In the genomic region with DNA sequence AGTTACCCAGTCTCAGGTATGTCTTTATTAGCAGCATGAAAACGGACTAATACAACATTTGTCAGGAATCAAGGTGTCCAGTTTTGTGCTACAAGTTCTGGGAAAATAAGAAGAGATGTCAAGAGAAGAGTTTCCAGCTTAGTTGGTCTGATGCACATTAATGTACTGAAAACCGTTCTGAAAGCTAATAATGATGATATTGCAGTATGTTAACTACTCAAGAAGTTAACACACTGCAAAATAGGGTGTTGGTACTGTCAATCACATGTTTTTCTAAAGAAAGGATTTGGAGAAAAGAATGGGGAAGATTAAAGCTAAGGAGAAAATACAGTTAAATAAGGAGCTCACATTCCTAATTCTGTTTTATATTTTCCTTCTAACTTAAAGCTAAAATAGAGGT, we compare ENCODE assay signal across 13 cellular contexts.
DNase-seq lines count a peak whose midpoint lies in the region; ATAC-seq and TF ChIP-seq lines count a peak whose summit lies in the region.
"Had no signal": no experiment of that assay in that cellular context is flagged by ENCODE, and none has a peak within 500 bp of the region (broad histone marks: within the 10 kb centered on the region; RNA-seq: fewer than 3 reads in every experiment).

No MANE protein-coding gene starts in this region.

- no peaks in the 10 kb centered on the region for H3K27me3 Mint-ChIP-seq in nephron (ENCODE audit: low read depth)
- H3K27me3 Mint-ChIP-seq in activated CD4-positive, alpha-beta T cell treated with anti-CD3 and anti-CD28 coated beads for 36 hours, result peaks cover 11% of the 10 kb centered on the region

- H3K18ac ChIP-seq in IMR-90 (ENCODE audit: low read depth, low read length), result peak overlapping the region; percentile 98

- ATAC-seq in IMR-90 (ENCODE audit: low read depth) (no peak), GM21723 (IDR thresholded peaks at IDR 0.05; ENCODE audit: unreplicated experiment) (no peak)
- ATAC-seq in activated CD4-positive, alpha-beta T cell treated with anti-CD3 and anti-CD28 coated beads for 36 hours, result no peak
- ATAC-seq: Right ventricle myocardium inferior had no signal

- H3K79me1 ChIP-seq in IMR-90 (ENCODE audit: low read depth in 1 of 2, low read length in 2 of 2), result 0 out of 4 replicates have a peak, but pooled peaks cover 0 to 5% of the 10 kb centered on the region in 2 experiments

- H3K9me1 ChIP-seq in IMR-90 (ENCODE audit: insufficient read depth, low read length), result peaks cover 9% of the 10 kb centered on the region

- TF ChIP-seq POLR2A in IMR-90 (IDR thresholded peaks at IDR 0.05; ENCODE audit: low read depth, low read length), result no peak

- H3K4me3 Mint-ChIP-seq in nephron, result no peak overlapping the region
- no peak overlapping the region for H3K4me3 Mint-ChIP-seq in activated CD4-positive, alpha-beta T cell treated with anti-CD3 and anti-CD28 coated beads for 36 hours

- H3K23ac ChIP-seq in IMR-90 (ENCODE audit: low read depth, low read length), result peak overlapping the region; percentile 77; the same call in 1 of the 2 replicates

- peaks cover 2% of the 10 kb centered on the region for H3K9me3 Mint-ChIP-seq in nephron
- H3K9me3 Mint-ChIP-seq in activated CD4-positive, alpha-beta T cell treated with anti-CD3 and anti-CD28 coated beads for 36 hours (ENCODE audit: low read depth), result no peaks in the 10 kb centered on the region

- H3K36me3 ChIP-seq in ACC112 (ENCODE audit: insufficient read depth, low read length) (no peaks in the 10 kb centered on the region), IMR-90 (ENCODE audit: control insufficient read depth, insufficient read depth, low read length) (no peaks in the 10 kb centered on the region), endocrine pancreas (ENCODE audit: control insufficient read depth, insufficient read depth, low read length) (no peaks in the 10 kb centered on the region)
- H3K36me3 ChIP-seq: Peyer's patch had no signal

- no peak overlapping the region for H2AK9ac ChIP-seq in IMR-90 (replicated peaks; ENCODE audit: low read depth, low read length, poor library complexity)

- 0 out of 2 replicates have a peak overlapping the region, but pooled peaks have one; percentile 84 for H3K14ac ChIP-seq in IMR-90 (replicated peaks; ENCODE audit: low read depth, low read length)

- H2BK15ac ChIP-seq in IMR-90 (ENCODE audit: low read depth, low read length), result peak overlapping the region; percentile 69; the same call in 2 of the 3 replicates

- no peaks in the 10 kb centered on the region for H3K79me2 ChIP-seq in ACC112 (ENCODE audit: control insufficient read depth, insufficient read depth, low read length, unreplicated experiment)

- H2AK5ac ChIP-seq in IMR-90 (ENCODE audit: low read depth, low read length), result peak overlapping the region; percentile 56; the same call in 1 of the 2 replicates

- H2BK20ac ChIP-seq in IMR-90 (ENCODE audit: low read depth, low read length), result peak overlapping the region; percentile 96

- H3K56ac ChIP-seq in IMR-90 (ENCODE audit: extremely low read depth, insufficient read depth, low read length), result peak overlapping the region; percentile 37

- H3K27ac ChIP-seq in ACC112 (ENCODE audit: low read depth, low read length), result peak overlapping the region; percentile 40
- H3K27ac ChIP-seq in IMR-90 (ENCODE audit: insufficient read depth, low read length), result peak overlapping the region; percentile 68
- H3K27ac ChIP-seq: C4-2B, Peyer's patch had no signal

- H3K9ac ChIP-seq in IMR-90 (ENCODE audit: low read depth, low read length), result peak overlapping the region; percentile 22; the same call in 1 of the 2 replicates
- H3K9ac ChIP-seq in endocrine pancreas (ENCODE audit: control insufficient read depth, insufficient read depth, low read length), result no peak overlapping the region

- peak overlapping the region; percentile 52 to 87 (median 52) for H3K27ac Mint-ChIP-seq in nephron
- no peak overlapping the region for H3K27ac Mint-ChIP-seq in activated CD4-positive, alpha-beta T cell treated with anti-CD3 and anti-CD28 coated beads for 36 hours

- H2BK5ac ChIP-seq in IMR-90 (ENCODE audit: low read depth, low read length, poor library complexity, severe bottlenecking), result peak overlapping the region; percentile 93

- POLR2A ChIA-PET in IMR-90 (lab: Charles Lee; ENCODE audit: unreplicated experiment), result interaction anchor here (1.0 kb wide), 1 partner anchor 769 kb away, joined by 4 read pairs; no protein-coding TSS in a partner anchor
- POLR2A ChIA-PET in activated CD4-positive, alpha-beta T cell treated with anti-CD3 and anti-CD28 coated beads for 36 hours (lab: Charles Lee), result interaction anchor here (0.6 to 0.7 kb wide), 2 partner anchors 19 to 32 kb away, joined by 3 to 5 read pairs; no protein-coding TSS in a partner anchor

- H3K4me3 ChIP-seq in ACC112 (ENCODE audit: low read depth, low read length) (peak overlapping the region; percentile 52; the same call in 1 of the 2 replicates), IMR-90 (ENCODE audit: insufficient read depth, low read depth, low read length) (no peak overlapping the region), endocrine pancreas (ENCODE audit: control insufficient read depth, insufficient read depth, low read length) (peak overlapping the region; percentile 56)
- H3K4me3 ChIP-seq: Peyer's patch had no signal

- H3K4me2 ChIP-seq in IMR-90 (ENCODE audit: low read depth, low read length), result peak overlapping the region; percentile 28; the same call in 1 of the 2 replicates

- dilution Hi-C loops in IMR-90 (cut with HindIII; ENCODE audit: low sequenced_read_pairs, unreplicated experiment), result no loop called here

- H4K91ac ChIP-seq in IMR-90 (ENCODE audit: insufficient read depth, low read depth, low read length), result peak overlapping the region; percentile 60

- H4K20me1 ChIP-seq in IMR-90 (ENCODE audit: insufficient read depth, low read length), result no peaks in the 10 kb centered on the region

- no CpG with 5 or more reads among the region's 2 CpGs for WGBS in IMR-90 (ENCODE audit: extremely low coverage in 2 of 2, insufficient read length in 1 of 2), 2 experiments

- H3K4me1 Mint-ChIP-seq in nephron, result peaks cover 28% of the 10 kb centered on the region
- H3K4me1 Mint-ChIP-seq in activated CD4-positive, alpha-beta T cell treated with anti-CD3 and anti-CD28 coated beads for 36 hours, result peaks cover 14% of the 10 kb centered on the region

- TF ChIP-seq CTCF in IMR-90 (conservative IDR thresholded peaks at IDR 0.05; ENCODE audit: low read depth, low read length), result no peak
- TF ChIP-seq CTCF in nephron (IDR thresholded peaks at IDR 0.05; ENCODE audit: unreplicated experiment in 3 of 3), result no peak

- no TSS peak for BruUV-seq in IMR-90 (replicated peaks; lab: Mats Ljungman, UMichigan)

- no peaks in the 10 kb centered on the region for H3K27me3 ChIP-seq in ACC112 (ENCODE audit: insufficient read depth, low read length)
- H3K27me3 ChIP-seq in IMR-90 (ENCODE audit: control insufficient read depth, insufficient read depth, low read length), result no peaks in the 10 kb centered on the region
- H3K27me3 ChIP-seq in endocrine pancreas (ENCODE audit: control insufficient read depth, insufficient read depth, low read length), result no peaks in the 10 kb centered on the region
- H3K27me3 ChIP-seq: Peyer's patch had no signal

- CTCF ChIA-PET in IMR-90 (lab: Yijun Ruan, JAX), result interaction anchor here (0.5 to 1.6 kb wide), 5 partner anchors 150 to 815 kb away, joined by 3 to 10 read pairs (median 3); no protein-coding TSS in a partner anchor
- CTCF ChIA-PET in activated CD4-positive, alpha-beta T cell treated with anti-CD3 and anti-CD28 coated beads for 36 hours (lab: Charles Lee), result interaction anchor here (0.6 to 1.4 kb wide), 8 partner anchors 11 to 816 kb away, joined by 3 to 6 read pairs (median 3); no protein-coding TSS in a partner anchor

- peak overlapping the region; percentile 89 for H4K5ac ChIP-seq in IMR-90 (ENCODE audit: low read depth, low read length)

- no peak for TF ChIP-seq RAD21 in IMR-90 (IDR thresholded peaks at IDR 0.05; ENCODE audit: low read length)

- DNase-seq in IMR-90 (no peak), DMS53 (lab: John Stamatoyannopoulos, UW) (no peak), NAMALWA (ENCODE audit: low spot score) (no peak)
- no peak for DNase-seq in activated CD4-positive, alpha-beta T cell treated with anti-CD3 and anti-CD28 coated beads for 36 hours
- DNase-seq: NCI-H1436 treated with DMSO at 0.1 percent for 48 hours, NCI-H510A had no signal

- H3K4me1 ChIP-seq in ACC112 (ENCODE audit: control insufficient read depth, insufficient read depth, low read length, unreplicated experiment) (peaks cover 24% of the 10 kb centered on the region), IMR-90 (ENCODE audit: control insufficient read depth, insufficient read depth, low read length) (peaks cover 24% of the 10 kb centered on the region), endocrine pancreas (ENCODE audit: control insufficient read depth, insufficient read depth, low read length) (no peaks in the 10 kb centered on the region)
- H3K4me1 ChIP-seq: Peyer's patch had no signal

- intact Hi-C loops in IMR-90 (cut with micrococcal nuclease), result loop anchor here (1.0 to 10.0 kb wide), 7 partner anchors 86 to 1189 kb away; a partner anchor contains a TSS
- intact Hi-C loops in activated CD4-positive, alpha-beta T cell treated with anti-CD3 and anti-CD28 coated beads for 36 hours (cut with DNase I, micrococcal nuclease), result loop anchor here in 1 of 2 experiments (5.0 kb wide), 2 partner anchors 174 to 1189 kb away; no protein-coding TSS in a partner anchor

- in situ Hi-C loops in IMR-90 (cut with MboI; ENCODE audit: low sequenced_read_pairs), result loop anchor here (5.0 kb wide), 2 partner anchors 629 to 809 kb away; a partner anchor contains a TSS

- no peaks in the 10 kb centered on the region for H3K36me3 Mint-ChIP-seq in nephron (ENCODE audit: low read depth)
- H3K36me3 Mint-ChIP-seq in activated CD4-positive, alpha-beta T cell treated with anti-CD3 and anti-CD28 coated beads for 36 hours (ENCODE audit: low read depth), result no peaks in the 10 kb centered on the region

- H2AFZ ChIP-seq in ACC112 (ENCODE audit: low read length, unreplicated experiment), result peak overlapping the region; percentile 43
- no peak overlapping the region for H2AFZ ChIP-seq in IMR-90 (replicated peaks; ENCODE audit: low read length, poor library complexity)

- H3K9me3 ChIP-seq in IMR-90 (ENCODE audit: control insufficient read depth, insufficient read depth, low read length) (no peaks in the 10 kb centered on the region; the same call in none of the 2 replicates), endocrine pancreas (ENCODE audit: control insufficient read depth, low read length) (no peaks in the 10 kb centered on the region)
- H3K9me3 ChIP-seq: Peyer's patch had no signal

- peak overlapping the region; percentile 70 to 78 for H4K8ac ChIP-seq in IMR-90 (ENCODE audit: low read depth in 2 of 2, low read length in 2 of 2)

- H2BK120ac ChIP-seq in IMR-90 (ENCODE audit: low read depth, low read length), result peak overlapping the region; percentile 93

- peak overlapping the region; percentile 87 for H3K4ac ChIP-seq in IMR-90 (ENCODE audit: low read depth, low read length)

TF ChIP-seq in IMR-90, 13 proteins besides CTCF, POLR2A, EP300 and RAD21:
- peak; percentile 54 for TF ChIP-seq MAFK (IDR thresholded peaks at IDR 0.05; ENCODE audit: low read depth, low read length)
- no peak for TF ChIP-seq CEBPB (IDR thresholded peaks at IDR 0.05; ENCODE audit: low read depth, low read length)
TF ChIP-seq in IMR-90: peak in this region for 1.
